Comparison of ENCODE assay signal across 16 cellular contexts in genomic region chr4:139564502-139564901, GRCh38. TPM values are rescaled to one million over a fixed set of nuclear protein-coding genes. Genes with fewer than 3 reads are reported as not detected.
DNase-seq lines count a peak whose midpoint lies in the region; ATAC-seq and TF ChIP-seq lines count a peak whose summit lies in the region.
"Had no signal": no experiment of that assay in that cellular context is flagged by ENCODE, and none has a peak within 500 bp of the region (broad histone marks: within the 10 kb centered on the region; RNA-seq: fewer than 3 reads in every experiment).

No MANE protein-coding gene starts in this region.

- CTCF ChIA-PET in BJ (lab: Yijun Ruan, JAX), result interaction anchor here (0.8 to 2.7 kb wide), 3 partner anchors 39 to 371 kb away, joined by 3 to 9 read pairs (median 3); no protein-coding TSS in a partner anchor

- no peak overlapping the region for H3K27ac ChIP-seq in SJCRH30
- H3K27ac ChIP-seq: neutrophil had no signal

- no peaks in the 10 kb centered on the region for H3K9me3 ChIP-seq in SJCRH30 (replicated peaks)
- H3K9me3 ChIP-seq: neutrophil had no signal

- H3K36me3 ChIP-seq in BJ (ENCODE audit: control insufficient read depth, insufficient read depth, low read length) (no peaks in the 10 kb centered on the region), SJCRH30 (no peaks in the 10 kb centered on the region)
- H3K36me3 ChIP-seq: neutrophil had no signal

- no peak overlapping the region for H3K4me3 ChIP-seq in BJ (ENCODE audit: low read depth, low read length)
- no peak overlapping the region for H3K4me3 ChIP-seq in GM12875 (ENCODE audit: low read depth, low read length)
- no peak overlapping the region for H3K4me3 ChIP-seq in fibroblast of villous mesenchyme (ENCODE audit: low read depth, low read length)
- H3K4me3 ChIP-seq in SJCRH30, result no peak overlapping the region

- POLR2A ChIA-PET in BJ (lab: Charles Lee), result no interaction called here

- ATAC-seq in HG02973 (IDR thresholded peaks at IDR 0.05; ENCODE audit: unreplicated experiment) (no peak), HG03460 (IDR thresholded peaks at IDR 0.05; ENCODE audit: unreplicated experiment) (no peak)
- ATAC-seq: T-helper 17 cell had no signal

- H3K27me3 ChIP-seq in BJ (ENCODE audit: control insufficient read depth, insufficient read depth, low read length) (peaks cover 1% of the 10 kb centered on the region; the same call in 1 of the 2 replicates), SJCRH30 (no peaks in the 10 kb centered on the region)

- TF ChIP-seq CTCF in BJ (IDR thresholded peaks at IDR 0.05; ENCODE audit: insufficient read depth, low read depth, low read length), result peak; percentile 25
- peak; percentile 12; the same call in 1 of the 2 replicates for TF ChIP-seq CTCF in GM12875 (IDR thresholded peaks at IDR 0.05; ENCODE audit: borderline replicate concordance, insufficient read depth, low read depth, low read length)
- TF ChIP-seq CTCF in fibroblast of villous mesenchyme (IDR thresholded peaks at IDR 0.05; ENCODE audit: insufficient read depth, low read depth, low read length), result peak; percentile 39

- DNase-seq in BJ (ENCODE audit: low read depth) (no peak), OCI-M1 (lab: John Stamatoyannopoulos, UW) (peak; percentile 21), fibroblast of villous mesenchyme (ENCODE audit: low read depth) (no peak), SJCRH30 (no peak), epidermal melanocyte (ENCODE audit: insufficient read length, low spot score) (no peak)
- DNase-seq: activated CD4-positive, alpha-beta T cell treated with anti-CD3 and anti-CD28 coated beads for 4 hours; activated T-cell treated with anti-CD3 and anti-CD28 coated beads, Interleukin-2, amount 50 U/mL, for 48 hours; GDM1; mesenchymal stem cell; NCI-H1092; RPMI8226; T-helper 17 cell had no signal

- H3K4me1 ChIP-seq in SJCRH30, result peaks cover 18% of the 10 kb centered on the region

RNA-seq across cellular contexts. Expression of gene SETD7, which starts 8.5 kb away (rescaled TPM):
- 14.5 and 24.2 TPM in 2 replicates for polyA plus RNA-seq in BJ (2011; rRNA removed)
- polyA minus RNA-seq in BJ (2011; rRNA and poly(A)+ RNA removed), result 30.8 and 32.2 TPM in 2 replicates
- total RNA-seq in fibroblast of villous mesenchyme, result 74.4 and 107 TPM in 2 replicates
- total RNA-seq in SJCRH30 (2014; rRNA removed; shearing (Covaris generic)), result 26.3 and 26.8 TPM in 2 replicates
